Comparison of ENCODE assay signal across 24 cellular contexts in the genomic region with DNA sequence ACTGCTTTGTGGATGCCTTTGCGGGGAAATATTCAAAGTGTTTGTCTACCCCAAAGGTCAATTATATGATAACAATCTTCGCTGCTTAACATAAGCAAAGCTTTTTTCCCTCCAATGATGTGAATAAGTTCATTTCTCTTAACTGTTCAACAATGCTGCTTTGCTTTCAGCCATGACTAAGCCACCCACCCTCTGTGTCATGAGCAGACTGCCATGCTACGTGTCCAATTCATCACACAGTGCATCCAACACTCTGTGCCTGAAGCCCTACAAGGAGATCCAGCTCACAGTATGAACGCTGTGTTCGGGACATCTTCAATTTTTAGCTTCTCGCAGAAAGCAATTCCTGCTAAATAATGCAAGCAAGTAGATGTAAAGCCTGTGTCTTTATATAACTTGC. TPM values are rescaled to one million over a fixed set of nuclear protein-coding genes. Genes with fewer than 3 reads are reported as not detected.
A peak's percentile ranks its signal among the peaks of the same experiment; 100 is the strongest.
DNase-seq lines count a peak whose midpoint lies in the region; ATAC-seq and TF ChIP-seq lines count a peak whose summit lies in the region.
"Had no signal": no experiment of that assay in that cellular context is flagged by ENCODE, and none has a peak within 500 bp of the region (broad histone marks: within the 10 kb centered on the region; RNA-seq: fewer than 3 reads in every experiment).

No MANE protein-coding gene starts in this region.

- no peaks in the 10 kb centered on the region for H4K20me1 ChIP-seq in mammary epithelial cell (ENCODE audit: insufficient read depth, low read length)

- no peak overlapping the region for H3K9ac ChIP-seq in mammary epithelial cell (ENCODE audit: insufficient read depth, low read length)

- H3K9me3 ChIP-seq in mammary epithelial cell (replicated peaks; ENCODE audit: insufficient read depth, low read length) (no peaks in the 10 kb centered on the region), breast epithelium (no peaks in the 10 kb centered on the region)
- H3K9me3 ChIP-seq: esophagus squamous epithelium, prostate gland had no signal

- H3K4me2 ChIP-seq in mammary epithelial cell (ENCODE audit: insufficient read depth, low read depth, low read length) = no peak overlapping the region

- in situ Hi-C loops in mammary epithelial cell (cut with MboI; ENCODE audit: low sequenced_read_pairs in 2 of 2) = loop anchor here (25.0 kb wide), 2 partner anchors 329 to 354 kb away; a partner anchor contains a TSS
- in situ Hi-C loops in brain microvascular endothelial cell (cut with HindIII; ENCODE audit: low pct_ligation_motif_present, low sequenced_read_pairs) = loop anchor here (25.0 kb wide), 1 partner anchor 204 kb away; no protein-coding TSS in a partner anchor

- dilution Hi-C loops in mammary epithelial cell (cut with HindIII; ENCODE audit: low sequenced_read_pairs) = loop anchor here (5.0 kb wide), 1 partner anchor 214 kb away; no protein-coding TSS in a partner anchor

- ATAC-seq in HG02610 (IDR thresholded peaks at IDR 0.05; ENCODE audit: unreplicated experiment) = no peak
- no peak for ATAC-seq in HG03139 (IDR thresholded peaks at IDR 0.05; ENCODE audit: unreplicated experiment)
- ATAC-seq in Right ventricle myocardium superior (ENCODE audit: poor library complexity) = no peak
- ATAC-seq: activated T-cell treated with anti-CD3 and anti-CD28 coated beads, Interleukin-2, amount 50 U/mL, for 4 hours; natural killer cell had no signal

- TF ChIP-seq POLR2A in breast epithelium (IDR thresholded peaks at IDR 0.05) = no peak

- TF ChIP-seq CTCF in mammary epithelial cell (conservative IDR thresholded peaks at IDR 0.05 in 1 of 2, IDR thresholded peaks at IDR 0.05 in 1 of 2; ENCODE audit: extremely low read depth in 1 of 2, insufficient read depth in 1 of 2, low read depth in 1 of 2, low read length in 2 of 2) (no peak), breast epithelium (IDR thresholded peaks at IDR 0.05) (no peak), brain microvascular endothelial cell (IDR thresholded peaks at IDR 0.05; ENCODE audit: low read depth, low read length, missing control alignments) (no peak)

- H3K36me3 ChIP-seq in mammary epithelial cell (ENCODE audit: insufficient read depth, low read length) (no peaks in the 10 kb centered on the region), breast epithelium (no peaks in the 10 kb centered on the region), brain microvascular endothelial cell (replicated peaks) (no peaks in the 10 kb centered on the region)
- H3K36me3 ChIP-seq: esophagus squamous epithelium, prostate gland, WERI-Rb-1 had no signal

- no peak overlapping the region for H3K4me3 ChIP-seq in mammary epithelial cell (replicated peaks in 1 of 3; ENCODE audit: insufficient read depth in 1 of 3, low read depth in 2 of 3, low read length in 3 of 3)
- H3K4me3 ChIP-seq in breast epithelium = no peak overlapping the region
- no peak overlapping the region for H3K4me3 ChIP-seq in brain microvascular endothelial cell (ENCODE audit: low read depth, low read length)
- H3K4me3 ChIP-seq: esophagus squamous epithelium, prostate gland had no signal

- 85% methylated on average over 4 of the region's 6 CpGs for WGBS in mammary epithelial cell (ENCODE audit: low coverage, missing lambda C conversion rate)

- H3K27me3 ChIP-seq in mammary epithelial cell (ENCODE audit: insufficient read depth, low read length) (no peaks in the 10 kb centered on the region), breast epithelium (no peaks in the 10 kb centered on the region), brain microvascular endothelial cell (replicated peaks) (no peaks in the 10 kb centered on the region)

- DNase-seq in mammary epithelial cell = peak; percentile 57
- no peak for DNase-seq in breast epithelium (ENCODE audit: low spot score in 2 of 2)
- peak; percentile 83 for DNase-seq in brain microvascular endothelial cell
- DNase-seq in inferior parietal cortex (ENCODE audit: extremely low spot score) = peak; percentile 66
- no peak for DNase-seq in Right ventricle myocardium superior
- DNase-seq in NCI-H2196 treated with DMSO at 0.1 percent for 48 hours (lab: John Stamatoyannopoulos, UW; ENCODE audit: unreplicated experiment) = no peak
- DNase-seq: activated CD4-positive, alpha-beta memory T cell treated with anti-CD3 and anti-CD28 coated beads, Interleukin-2, amount 10 ng/mL, durations not matched to agents 7 days and 5 days; activated T-cell treated with anti-CD3 and anti-CD28 coated beads, Interleukin-2, amount 50 U/mL, for 4 hours; esophagus squamous epithelium; GOT3; natural killer cell; NCI-H1930; NCI-H446; small intestine; stimulated activated CD8-positive, alpha-beta memory T cell treated with anti-CD3 and anti-CD28 coated beads, Interleukin-4, amount 100 ng/mL, for 48 hours; T-helper 1 cell; WERI-Rb-1 had no signal

- no peak overlapping the region for H2AFZ ChIP-seq in mammary epithelial cell (ENCODE audit: low read depth, low read length)

- H3K79me2 ChIP-seq in mammary epithelial cell (ENCODE audit: insufficient read depth, low read length) = no peaks in the 10 kb centered on the region

- H3K27ac ChIP-seq in mammary epithelial cell (ENCODE audit: insufficient read depth, low read depth, low read length) (no peak overlapping the region), breast epithelium (no peak overlapping the region), brain microvascular endothelial cell (no peak overlapping the region)
- H3K27ac ChIP-seq: 22Rv1, esophagus squamous epithelium, prostate gland, WERI-Rb-1 had no signal

- CTCF ChIA-PET in mammary epithelial cell (lab: Charles Lee; ENCODE audit: low non-redundant PET) = interaction anchor here (1.4 kb wide), 1 partner anchor 208 kb away, joined by 7 read pairs; no protein-coding TSS in a partner anchor

- H3K4me1 ChIP-seq in mammary epithelial cell (ENCODE audit: insufficient read depth, low read length) = no peaks in the 10 kb centered on the region
- H3K4me1 ChIP-seq in breast epithelium = no peaks in the 10 kb centered on the region
- H3K4me1 ChIP-seq: esophagus squamous epithelium, prostate gland had no signal

- no TSS peak for BruUV-seq in mammary epithelial cell (replicated peaks; lab: Mats Ljungman, UMichigan)

- intact Hi-C loops in mammary epithelial cell (cut with micrococcal nuclease) = loop anchor here (5.0 kb wide), 1 partner anchor 334 kb away; no protein-coding TSS in a partner anchor
- intact Hi-C loops in breast epithelium (cut with DNase I; ENCODE audit: low total_unique reads) = no loop called here
- intact Hi-C loops in Right ventricle myocardium superior (cut with DNase I) = loop anchor here (5.0 to 10.0 kb wide), 2 partner anchors 209 to 361 kb away; a partner anchor contains a TSS

RNA-seq across cellular contexts. Expression of a gene that starts 5.7 kb away (rescaled TPM):
- total RNA-seq in mammary epithelial cell (not detected), breast epithelium (not detected), Right ventricle myocardium superior (not detected)
- not detected for polyA plus RNA-seq in mammary epithelial cell
- polyA minus RNA-seq in mammary epithelial cell = not detected
- total RNA-seq: activated CD4-positive, alpha-beta memory T cell treated with anti-CD3 and anti-CD28 coated beads, Interleukin-2, amount 10 ng/mL, durations not matched to agents 7 days and 5 days; activated T-cell treated with anti-CD3 and anti-CD28 coated beads, Interleukin-2, amount 50 U/mL, for 4 hours; esophagus squamous epithelium; kidney epithelial cell; natural killer cell; prostate gland; temporal lobe had no signal
- polyA plus RNA-seq: small intestine had no signal

RNA-seq across cellular contexts. Expression of a gene that starts 32.9 kb away (rescaled TPM):
- not detected for total RNA-seq in mammary epithelial cell
- polyA plus RNA-seq in mammary epithelial cell = not detected
- polyA minus RNA-seq in mammary epithelial cell = not detected
- total RNA-seq in breast epithelium = not detected
- total RNA-seq in Right ventricle myocardium superior = not detected
- total RNA-seq: activated CD4-positive, alpha-beta memory T cell treated with anti-CD3 and anti-CD28 coated beads, Interleukin-2, amount 10 ng/mL, durations not matched to agents 7 days and 5 days; activated T-cell treated with anti-CD3 and anti-CD28 coated beads, Interleukin-2, amount 50 U/mL, for 4 hours; esophagus squamous epithelium; kidney epithelial cell; natural killer cell; prostate gland; temporal lobe had no signal
- polyA plus RNA-seq: CD14-positive monocyte, small intestine had no signal

RNA-seq across cellular contexts. Expression of a gene that starts 47.1 kb away (rescaled TPM):
- total RNA-seq in mammary epithelial cell (100 to 1,000 TPM; 111 to 118 TPM), breast epithelium (100 to 1,000 TPM; 196 to 242 (median 199) TPM), Right ventricle myocardium superior (276 TPM)
- 155 TPM for polyA plus RNA-seq in mammary epithelial cell
- 123 TPM for polyA minus RNA-seq in mammary epithelial cell

Comparison
In these comparisons a context has a peak if more than half of its experiments do, and no peak if none do; other contexts are left out.
1. DNase-seq: peak in mammary epithelial cell (single experiment), brain microvascular endothelial cell (single experiment) and inferior parietal cortex (single experiment); none in breast epithelium (0 of 2), Right ventricle myocardium superior (single experiment) and NCI-H2196 treated with DMSO at 0.1 percent for 48 hours (single experiment).